ENCODE assay signal across 8 cellular contexts in genomic region chr12:31325524-31325875, GRCh38. TPM values are rescaled to one million over a fixed set of nuclear protein-coding genes. Genes with fewer than 3 reads are reported as not detected.
DNase-seq lines count a peak whose midpoint lies in the region; ATAC-seq, FAIRE-seq and TF ChIP-seq lines count a peak whose summit lies in the region.

No MANE protein-coding gene starts in this region.

- CTCF ChIA-PET in PC-3 (lab: Charles Lee), result no interaction called here
- CTCF ChIA-PET in MCF 10A (lab: Yijun Ruan, JAX), result no interaction called here

- peak overlapping the region; percentile 100 for H3K4me3 ChIP-seq in PC-3 (ENCODE audit: low read length)
- H3K4me3 ChIP-seq in lung, result peak overlapping the region; percentile 70

- peaks cover 25% of the 10 kb centered on the region for H3K4me1 ChIP-seq in PC-3 (ENCODE audit: insufficient read depth, low read length)
- peaks cover 0 to 5% of the 10 kb centered on the region in 2 donors for H3K4me1 ChIP-seq in lung (ENCODE audit: control insufficient read depth in 2 of 2, insufficient read depth in 2 of 2, low read length in 2 of 2)

- no peak for TF ChIP-seq CTCF in PC-3 (conservative IDR thresholded peaks at IDR 0.05; ENCODE audit: low read depth, low read length)
- no peak for TF ChIP-seq CTCF in MCF 10A (IDR thresholded peaks at IDR 0.05; ENCODE audit: unreplicated experiment)
- no peak for TF ChIP-seq CTCF in lung (IDR thresholded peaks at IDR 0.05; ENCODE audit: control extremely low read depth, extremely low read depth)

- H3K36me3 ChIP-seq in PC-3 (ENCODE audit: low read depth, low read length) (no peaks in the 10 kb centered on the region), lung (ENCODE audit: control insufficient read depth in 2 of 2, insufficient read depth in 2 of 2, low read length in 2 of 2) (no peaks in the 10 kb centered on the region)

- H4K20me1 ChIP-seq in PC-3 (ENCODE audit: low read length), result peaks cover 33% of the 10 kb centered on the region

- POLR2A ChIA-PET in PC-3 (lab: Charles Lee; ENCODE audit: unreplicated experiment), result no interaction called here
- POLR2A ChIA-PET in MCF 10A (lab: Yijun Ruan, JAX), result interaction anchor here (0.5 to 1.4 kb wide), 6 partner anchors 8 to 1075 kb away, joined by 3 to 24 read pairs (median 6); no protein-coding TSS in a partner anchor

- peaks cover 19% of the 10 kb centered on the region for H3K4me1 Mint-ChIP-seq in MCF 10A (ENCODE audit: insufficient read depth, unreplicated experiment)
- peaks cover 28% of the 10 kb centered on the region for H3K4me1 Mint-ChIP-seq in stimulated activated effector memory CD8-positive, alpha-beta T cell treated with anti-CD3 and anti-CD28 coated beads, Interleukin-12 subunit alpha, Interleukin-12 subunit beta, amount 100 ng/mL, for 72 hours

- FAIRE-seq in GM19239 (lab: Jason Lieb, UNC), result peak; percentile 47

- peak overlapping the region; percentile 94 for H3K27ac Mint-ChIP-seq in MCF 10A (ENCODE audit: low read depth, unreplicated experiment)
- peak overlapping the region; percentile 95 for H3K27ac Mint-ChIP-seq in stimulated activated effector memory CD8-positive, alpha-beta T cell treated with anti-CD3 and anti-CD28 coated beads, Interleukin-12 subunit alpha, Interleukin-12 subunit beta, amount 100 ng/mL, for 72 hours

- peak overlapping the region; percentile 99 for H3K4me3 Mint-ChIP-seq in MCF 10A (ENCODE audit: unreplicated experiment)
- peak overlapping the region; percentile 89 for H3K4me3 Mint-ChIP-seq in stimulated activated effector memory CD8-positive, alpha-beta T cell treated with anti-CD3 and anti-CD28 coated beads, Interleukin-12 subunit alpha, Interleukin-12 subunit beta, amount 100 ng/mL, for 72 hours

- no peaks in the 10 kb centered on the region for H3K36me3 Mint-ChIP-seq in MCF 10A (ENCODE audit: insufficient read depth, unreplicated experiment)
- H3K36me3 Mint-ChIP-seq in stimulated activated effector memory CD8-positive, alpha-beta T cell treated with anti-CD3 and anti-CD28 coated beads, Interleukin-12 subunit alpha, Interleukin-12 subunit beta, amount 100 ng/mL, for 72 hours, result peaks cover 59% of the 10 kb centered on the region

- intact Hi-C loops in PC-3 (cut with micrococcal nuclease), result no loop called here
- intact Hi-C loops in MCF 10A (cut with micrococcal nuclease), result no loop called here

- WGBS in lung, 2 donors, result 0% methylated on average over 36 of the region's 36 CpGs

- H2AFZ ChIP-seq in PC-3 (ENCODE audit: low read length), result peak overlapping the region; percentile 50; the same call in 1 of the 2 replicates

- peaks cover 54% of the 10 kb centered on the region for H3K79me2 ChIP-seq in PC-3 (ENCODE audit: low read length)

- no peaks in the 10 kb centered on the region for H3K9me2 ChIP-seq in PC-3 (replicated peaks; ENCODE audit: low read length)

- H3K9me3 Mint-ChIP-seq in MCF 10A (ENCODE audit: unreplicated experiment), result no peaks in the 10 kb centered on the region
- H3K9me3 Mint-ChIP-seq in stimulated activated effector memory CD8-positive, alpha-beta T cell treated with anti-CD3 and anti-CD28 coated beads, Interleukin-12 subunit alpha, Interleukin-12 subunit beta, amount 100 ng/mL, for 72 hours, result no peaks in the 10 kb centered on the region

- H3K27me3 ChIP-seq in PC-3 (ENCODE audit: low read length), result no peaks in the 10 kb centered on the region
- no peaks in the 10 kb centered on the region for H3K27me3 ChIP-seq in lung (ENCODE audit: control insufficient read depth, insufficient read depth)

- DNase-seq in GM19239 (ENCODE audit: insufficient read length, low spot score) (no peak), PC-3 (no peak), MCF 10A (ENCODE audit: unreplicated experiment) (no peak), lung (ENCODE audit: low spot score) (peak; percentile 29), DMS114 treated with DMSO at 0.1 percent for 48 hours (lab: John Stamatoyannopoulos, UW; ENCODE audit: unreplicated experiment) (no peak), NCI-H1436 (lab: John Stamatoyannopoulos, UW) (no peak)
- peak in 1 of 2 donors; percentile 3 for DNase-seq in stimulated activated effector memory CD8-positive, alpha-beta T cell treated with anti-CD3 and anti-CD28 coated beads, Interleukin-12 subunit alpha, Interleukin-12 subunit beta, amount 100 ng/mL, for 72 hours (ENCODE audit: low spot score in 2 of 2)

- peak overlapping the region; percentile 98 for H3K9ac ChIP-seq in PC-3 (ENCODE audit: low read length)

- no peaks in the 10 kb centered on the region for H3K27me3 Mint-ChIP-seq in MCF 10A (ENCODE audit: insufficient read depth, unreplicated experiment)

- no peaks in the 10 kb centered on the region for H3K9me3 ChIP-seq in PC-3 (ENCODE audit: low read length)
- no peaks in the 10 kb centered on the region for H3K9me3 ChIP-seq in lung (ENCODE audit: control insufficient read depth in 2 of 2, insufficient read depth in 1 of 2, low read length in 1 of 2)

- BruUV-seq in PC-3 (replicated peaks; lab: Mats Ljungman, UMichigan) (TSS peak; percentile 66), MCF 10A (replicated peaks; lab: Mats Ljungman, UMichigan) (TSS peak; percentile 54)

- H3K4me2 ChIP-seq in PC-3 (ENCODE audit: low read length), result peak overlapping the region; percentile 89

- ATAC-seq in PC-3 (no peak), lung (ENCODE audit: insufficient read depth, low FRiP score) (no peak), HG02973 (IDR thresholded peaks at IDR 0.05; ENCODE audit: unreplicated experiment) (no peak)
- peak; percentile 1 for ATAC-seq in stimulated activated effector memory CD8-positive, alpha-beta T cell treated with anti-CD3 and anti-CD28 coated beads, Interleukin-12 subunit alpha, Interleukin-12 subunit beta, amount 100 ng/mL, for 72 hours

- H3K27ac ChIP-seq in PC-3 (ENCODE audit: low read length) (peak overlapping the region; percentile 70), lung (ENCODE audit: low read depth in 1 of 2, low read length in 1 of 2) (peak overlapping the region; percentile 89 to 91)

- no peaks in the 10 kb centered on the region for H3F3A ChIP-seq in PC-3 (ENCODE audit: low read length, unreplicated experiment)

RNA-seq across cellular contexts. Expression of gene SINHCAF, which starts 0.5 kb away (rescaled TPM):
- 32.0 and 32.3 TPM in 2 replicates for total RNA-seq in PC-3 (2014; rRNA removed)
- 100 and 139 TPM in 2 replicates for total RNA-seq in MCF 10A (2022)
- total RNA-seq in lung, result 10 to 100 TPM; 40.8 to 67.0 TPM
- 10 to 100 TPM; 23.4 to 26.8 TPM for polyA plus RNA-seq in lung
